In the genomic region with DNA sequence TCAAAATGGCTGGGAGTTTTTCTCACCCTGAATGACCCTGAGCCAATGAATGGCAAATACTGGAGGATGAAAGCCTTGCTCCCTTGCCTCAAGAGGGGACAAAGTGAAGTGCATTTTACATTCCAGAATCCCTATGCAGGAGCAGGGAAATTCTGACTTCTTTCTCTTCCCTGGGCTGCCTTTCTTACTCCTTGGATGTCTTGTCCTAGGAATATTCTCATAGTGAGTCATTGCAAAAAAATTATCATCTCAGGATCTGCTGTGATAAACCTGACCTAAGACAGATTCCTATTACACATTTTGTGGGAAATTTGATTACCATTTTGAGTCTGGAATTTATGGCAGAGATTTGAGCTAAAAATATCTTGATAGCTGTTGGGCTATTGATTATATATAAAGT, we compare ENCODE assay signal across 17 cellular contexts.
A peak's percentile ranks its signal among the peaks of the same experiment; 100 is the strongest.
DNase-seq lines count a peak whose midpoint lies in the region; TF ChIP-seq lines count a peak whose summit lies in the region.
"Had no signal": no experiment of that assay in that cellular context is flagged by ENCODE, and none has a peak within 500 bp of the region (broad histone marks: within the 10 kb centered on the region; RNA-seq: fewer than 3 reads in every experiment).

No MANE protein-coding gene starts in this region.

- no peaks in the 10 kb centered on the region for H3K79me2 ChIP-seq in ACC112 (ENCODE audit: control insufficient read depth, insufficient read depth, low read length, unreplicated experiment)

- no peaks in the 10 kb centered on the region for H3K9me3 ChIP-seq in Peyer's patch
- H3K9me3 ChIP-seq: upper lobe of left lung had no signal

- no peak for TF ChIP-seq POLR2A in Peyer's patch (IDR thresholded peaks at IDR 0.05)

- peak overlapping the region; percentile 14; the same call in 1 of the 2 replicates for H3K4me3 ChIP-seq in ACC112 (ENCODE audit: low read depth, low read length)
- no peak overlapping the region for H3K4me3 ChIP-seq in Peyer's patch
- H3K4me3 ChIP-seq: upper lobe of left lung had no signal

- DNase-seq in M059J (ENCODE audit: low read depth) (peak; percentile 84), astrocyte of the hippocampus (ENCODE audit: low read depth, low spot score) (peak; percentile 24), iris pigment epithelial cell (ENCODE audit: low read depth) (peak; percentile 35), Peyer's patch (no peak), caudate nucleus (lab: John Stamatoyannopoulos, UW) (no peak), SHP77 treated with DMSO at 0.1 percent for 48 hours (lab: John Stamatoyannopoulos, UW) (no peak)
- no peak for DNase-seq in central memory CD4-positive, alpha-beta T cell
- DNase-seq: activated CD4-positive, alpha-beta T cell treated with anti-CD3 and anti-CD28 coated beads for 1 hour; aorta; CD4-positive, CD25-positive, alpha-beta regulatory T cell; dermis blood vessel endothelial cell; naive thymus-derived CD4-positive, alpha-beta T cell; NCI-H146; NCI-H345; stimulated activated naive CD4-positive, alpha-beta T cell; upper lobe of left lung had no signal

- H2AFZ ChIP-seq in ACC112 (ENCODE audit: low read length, unreplicated experiment) = no peak overlapping the region

- H3K27me3 ChIP-seq in ACC112 (ENCODE audit: insufficient read depth, low read length) = no peaks in the 10 kb centered on the region
- no peaks in the 10 kb centered on the region for H3K27me3 ChIP-seq in Peyer's patch
- H3K27me3 ChIP-seq: upper lobe of left lung had no signal

- TF ChIP-seq CTCF in Peyer's patch (IDR thresholded peaks at IDR 0.05) = no peak

- H3K27ac ChIP-seq in ACC112 (ENCODE audit: low read depth, low read length) (peak overlapping the region; percentile 57), Peyer's patch (no peak overlapping the region), caudate nucleus (ENCODE audit: low read depth, low read length) (no peak overlapping the region)
- H3K27ac ChIP-seq: upper lobe of left lung had no signal

- H3K4me1 ChIP-seq in ACC112 (ENCODE audit: control insufficient read depth, insufficient read depth, low read length, unreplicated experiment) = peaks cover 22% of the 10 kb centered on the region
- H3K4me1 ChIP-seq in Peyer's patch = no peaks in the 10 kb centered on the region
- H3K4me1 ChIP-seq: upper lobe of left lung had no signal

- no peaks in the 10 kb centered on the region for H3K36me3 ChIP-seq in ACC112 (ENCODE audit: insufficient read depth, low read length)
- H3K36me3 ChIP-seq in Peyer's patch = no peaks in the 10 kb centered on the region
- H3K36me3 ChIP-seq: upper lobe of left lung had no signal

Comparison
In these comparisons a context has a peak if more than half of its experiments do, and no peak if none do; other contexts are left out.
1. DNase-seq: peak in M059J (single experiment), astrocyte of the hippocampus (single experiment) and iris pigment epithelial cell (single experiment); none in Peyer's patch (0 of 3), central memory CD4-positive, alpha-beta T cell (single experiment), caudate nucleus (0 of 61) and SHP77 treated with DMSO at 0.1 percent for 48 hours (single experiment).